ENCODE assay signal across 8 cellular contexts in the genomic region with DNA sequence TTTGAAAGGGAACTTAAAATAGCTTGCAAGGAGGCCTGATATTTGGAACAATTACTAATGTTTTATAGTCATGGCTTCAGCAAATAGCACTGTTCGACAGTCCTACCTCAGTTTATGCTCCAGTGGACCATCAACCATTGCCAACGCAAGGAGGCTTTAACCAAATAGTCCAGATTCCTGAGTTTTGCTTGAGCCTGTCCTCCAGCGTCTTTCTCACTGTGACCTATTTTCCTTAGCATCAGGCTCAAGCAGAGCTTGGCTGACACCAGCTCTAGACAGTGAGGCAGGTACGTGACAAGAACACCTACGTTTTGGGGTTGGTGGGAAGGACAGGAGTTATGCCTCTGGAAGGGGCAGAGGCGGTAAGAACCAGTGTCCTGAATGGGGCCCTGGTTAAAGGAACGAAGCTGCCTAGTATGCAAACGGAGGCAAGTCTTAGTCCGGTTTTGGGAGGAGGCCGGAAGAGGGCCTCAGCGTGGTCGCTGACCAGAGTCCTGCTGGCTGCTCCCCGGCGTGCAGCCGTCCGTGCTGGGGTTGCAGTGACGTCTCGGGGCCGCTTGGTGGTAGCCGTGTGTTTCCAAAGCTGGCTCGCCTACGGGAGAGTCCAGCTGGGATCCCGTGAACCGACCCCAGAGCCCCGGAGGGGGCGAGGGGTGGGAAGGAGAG. TPM values are rescaled to one million over a fixed set of nuclear protein-coding genes. Genes with fewer than 3 reads are reported as not detected.
DNase-seq lines count a peak whose midpoint lies in the region; ATAC-seq and TF ChIP-seq lines count a peak whose summit lies in the region.

No MANE protein-coding gene starts in this region.

- no peaks in the 10 kb centered on the region for H3K36me3 ChIP-seq in CD8-positive, alpha-beta T cell (ENCODE audit: insufficient read depth, low read length)
- H3K36me3 ChIP-seq in PC-3 (ENCODE audit: low read depth, low read length) (peaks cover 2% of the 10 kb centered on the region; the same call in 1 of the 2 replicates), thyroid gland (no peaks in the 10 kb centered on the region)

- no peak overlapping the region for H3K27ac Mint-ChIP-seq in CD8-positive, alpha-beta T cell
- H3K27ac Mint-ChIP-seq in nephron progenitor cell: no peak overlapping the region

- peak in 1 of 2 donors; percentile 27 for TF ChIP-seq POLR2A in thyroid gland (IDR thresholded peaks at IDR 0.05)

- no peaks in the 10 kb centered on the region for H3K9me3 ChIP-seq in CD8-positive, alpha-beta T cell (ENCODE audit: low read length)
- H3K9me3 ChIP-seq in PC-3 (ENCODE audit: low read length) (no peaks in the 10 kb centered on the region), thyroid gland (no peaks in the 10 kb centered on the region)

- H3K36me3 Mint-ChIP-seq in CD8-positive, alpha-beta T cell: peaks cover 6% of the 10 kb centered on the region
- peaks cover 7% of the 10 kb centered on the region for H3K36me3 Mint-ChIP-seq in nephron progenitor cell (ENCODE audit: low read depth)

- peak; percentile 60 for TF ChIP-seq CTCF in CD8-positive, alpha-beta T cell (IDR thresholded peaks at IDR 0.05)
- TF ChIP-seq CTCF in PC-3 (conservative IDR thresholded peaks at IDR 0.05; ENCODE audit: low read depth, low read length) (peak; percentile 98), foreskin keratinocyte (conservative IDR thresholded peaks at IDR 0.05) (peak; percentile 89), nephron progenitor cell (IDR thresholded peaks at IDR 0.05) (peak; percentile 93), thyroid gland (IDR thresholded peaks at IDR 0.05) (peak; percentile 79 to 97 (median 94))

- H3K9ac ChIP-seq in PC-3 (ENCODE audit: low read length): no peak overlapping the region

- peaks cover 27% of the 10 kb centered on the region for H3K27me3 Mint-ChIP-seq in CD8-positive, alpha-beta T cell (ENCODE audit: low read depth)
- H3K27me3 Mint-ChIP-seq in nephron progenitor cell (ENCODE audit: low read depth, poor library complexity): peaks cover 24% of the 10 kb centered on the region

- no peaks in the 10 kb centered on the region for H3K79me2 ChIP-seq in PC-3 (ENCODE audit: low read length)

- ATAC-seq in CD8-positive, alpha-beta T cell: peak; percentile 55
- ATAC-seq in GM19395 (IDR thresholded peaks at IDR 0.05; ENCODE audit: unreplicated experiment) (peak; percentile 74), HG03521 (IDR thresholded peaks at IDR 0.05; ENCODE audit: unreplicated experiment) (peak; percentile 55), PC-3 (peak; percentile 76), foreskin keratinocyte (peak; percentile 71)

- CTCF ChIA-PET in CD8-positive, alpha-beta T cell (lab: Charles Lee): interaction anchor here (0.6 to 2.7 kb wide), 6 partner anchors 10 to 875 kb away, joined by 3 to 22 read pairs (median 3); no protein-coding TSS in a partner anchor
- CTCF ChIA-PET in PC-3 (lab: Charles Lee): interaction anchor here (0.7 to 1.1 kb wide), 4 partner anchors 10 to 534 kb away, joined by 3 read pairs; no protein-coding TSS in a partner anchor

- H3K27ac ChIP-seq in CD8-positive, alpha-beta T cell (ENCODE audit: low read depth, low read length): no peak overlapping the region
- H3K27ac ChIP-seq in PC-3 (ENCODE audit: low read length) (no peak overlapping the region), foreskin keratinocyte (no peak overlapping the region), thyroid gland (peak overlapping the region; percentile 1 to 63 (median 29))

- H3K9me2 ChIP-seq in PC-3 (replicated peaks; ENCODE audit: low read length): no peaks in the 10 kb centered on the region

- DNase-seq in CD8-positive, alpha-beta T cell: peak in 5 of 7 experiments; percentile 18 to 66 (median 40)
- DNase-seq in PC-3: peak; percentile 88
- DNase-seq in activated effector memory CD4-positive, alpha-beta T cell treated with Interleukin-2 at 50 U/mL for 16 hours: peak; percentile 29
- peak; percentile 17 to 56 for DNase-seq in foreskin keratinocyte
- peak; percentile 90 for DNase-seq in nephron progenitor cell
- DNase-seq in thyroid gland: peak; percentile 83 to 88

- intact Hi-C loops in CD8-positive, alpha-beta T cell (cut with DNase I, micrococcal nuclease): loop anchor here (1.0 to 10.0 kb wide), 5 partner anchors 489 to 874 kb away; no protein-coding TSS in a partner anchor
- intact Hi-C loops in PC-3 (cut with micrococcal nuclease) (loop anchor here (1.0 to 10.0 kb wide), 3 partner anchors 432 to 626 kb away; no protein-coding TSS in a partner anchor), thyroid gland (cut with DNase I) (loop anchor here (5.0 kb wide), 1 partner anchor 489 kb away; no protein-coding TSS in a partner anchor)

- no peak overlapping the region for H2AFZ ChIP-seq in PC-3 (ENCODE audit: low read length)

- peak overlapping the region; percentile 74 for H3K4me3 Mint-ChIP-seq in CD8-positive, alpha-beta T cell
- H3K4me3 Mint-ChIP-seq in nephron progenitor cell: peak overlapping the region; percentile 79

- WGBS in thyroid gland, 2 donors: 10 to 37% methylated on average over 6 to 12 of the region's 26 CpGs

- H3F3A ChIP-seq in PC-3 (ENCODE audit: low read length, unreplicated experiment): peaks cover 7% of the 10 kb centered on the region

- H3K4me1 Mint-ChIP-seq in CD8-positive, alpha-beta T cell (ENCODE audit: low read depth): peaks cover 9% of the 10 kb centered on the region
- H3K4me1 Mint-ChIP-seq in nephron progenitor cell: peaks cover 51% of the 10 kb centered on the region

- POLR2A ChIA-PET in CD8-positive, alpha-beta T cell (lab: Charles Lee): interaction anchor here (1.0 kb wide), 1 partner anchor 31 kb away, joined by 5 read pairs; the partner anchor contains the start of gene NPM1
- POLR2A ChIA-PET in PC-3 (lab: Charles Lee; ENCODE audit: unreplicated experiment): interaction anchor here (0.5 kb wide), 1 partner anchor 16 kb away, joined by 3 read pairs; no protein-coding TSS in a partner anchor

- H3K4me2 ChIP-seq in PC-3 (ENCODE audit: low read length): peak overlapping the region; percentile 84

- BruUV-seq in PC-3 (replicated peaks; lab: Mats Ljungman, UMichigan): no TSS peak

- peaks cover 31% of the 10 kb centered on the region for H4K20me1 ChIP-seq in PC-3 (ENCODE audit: low read length)

- peak overlapping the region; percentile 58 for H3K4me3 ChIP-seq in CD8-positive, alpha-beta T cell (ENCODE audit: low read depth, low read length)
- H3K4me3 ChIP-seq in PC-3 (ENCODE audit: low read length) (peak overlapping the region; percentile 61), thyroid gland (replicated peaks in 1 of 3) (peak overlapping the region in 1 of 3 donors; percentile 10)

- peaks cover 11% of the 10 kb centered on the region for H3K27me3 ChIP-seq in CD8-positive, alpha-beta T cell (ENCODE audit: insufficient read depth, low read length)
- peaks cover 24% of the 10 kb centered on the region for H3K27me3 ChIP-seq in PC-3 (ENCODE audit: low read length)
- peaks cover 36% of the 10 kb centered on the region for H3K27me3 ChIP-seq in foreskin keratinocyte
- H3K27me3 ChIP-seq in thyroid gland: no peaks in the 10 kb centered on the region

- H3K9me3 Mint-ChIP-seq in CD8-positive, alpha-beta T cell: no peaks in the 10 kb centered on the region
- H3K9me3 Mint-ChIP-seq in nephron progenitor cell: no peaks in the 10 kb centered on the region

- peaks cover 18% of the 10 kb centered on the region for H3K4me1 ChIP-seq in CD8-positive, alpha-beta T cell (ENCODE audit: insufficient read depth, low read length)
- H3K4me1 ChIP-seq in PC-3 (ENCODE audit: insufficient read depth, low read length) (peaks cover 15% of the 10 kb centered on the region), foreskin keratinocyte (no peaks in the 10 kb centered on the region), thyroid gland (peaks cover 27 to 47% of the 10 kb centered on the region in 2 donors)

RNA-seq across cellular contexts. Expression of gene FGF18, which starts 1.0 kb away (rescaled TPM):
- under 1 TPM; 0.57 to 0.83 TPM for total RNA-seq in CD8-positive, alpha-beta T cell
- total RNA-seq in PC-3 (2014; rRNA removed): 0.26 TPM in 1 of 2 replicates, not detected in the other
- not detected in 2 replicates for total RNA-seq in foreskin keratinocyte
- polyA plus RNA-seq in foreskin keratinocyte: 0.06 TPM in 1 of 2 replicates, not detected in the other
- total RNA-seq in thyroid gland: 1 to 10 TPM in 2 of 4 donors, under 1 TPM in 1, not detected in 1; 0.67 to 1.4 (median 1.0) TPM

RNA-seq across cellular contexts. Expression of gene NPM1, which starts 30.8 kb away (rescaled TPM):
- total RNA-seq in CD8-positive, alpha-beta T cell: 1,000 to 10,000 TPM; 1,297 to 1,299 TPM
- total RNA-seq in PC-3 (2014; rRNA removed) (2,251 and 2,265 TPM in 2 replicates), foreskin keratinocyte (2,005 and 2,487 TPM in 2 replicates), thyroid gland (100 to 1,000 TPM; 455 to 777 (median 561) TPM)
- 1,746 and 2,423 TPM in 2 replicates for polyA plus RNA-seq in foreskin keratinocyte

Comparison
In these comparisons a context has a peak if more than half of its experiments do, and no peak if none do; other contexts are left out.
1. DNase-seq: peak in every context shown above with its lines; median percentile 90 in nephron progenitor cell; 88 in PC-3; 86 in thyroid gland; 40 in CD8-positive, alpha-beta T cell; 36 in foreskin keratinocyte; 29 in activated effector memory CD4-positive, alpha-beta T cell treated with Interleukin-2 at 50 U/mL for 16 hours.
2. H3K27ac ChIP-seq: peak in thyroid gland (3 of 3); none in CD8-positive, alpha-beta T cell (single experiment), PC-3 (single experiment) and foreskin keratinocyte (single experiment).
3. Peak in every context shown above with its lines, with median percentiles within 50 percentile points of each other: ATAC-seq and CTCF ChIP-seq.